ENCODE assay signal across 1 cellular context in genomic region chrX:1685460-1685859, GRCh38.
TF ChIP-seq lines count a peak whose summit lies in the region.

No MANE protein-coding gene starts in this region.

TF ChIP-seq in GM12878, 131 proteins besides CTCF, POLR2A, EP300 and RAD21 (continued from another document):
- TF ChIP-seq ZNF592 (IDR thresholded peaks at IDR 0.05), result no peak
- no peak for TF ChIP-seq USF2 (IDR thresholded peaks at IDR 0.05; ENCODE audit: borderline replicate concordance, low read depth, low read length)
- TF ChIP-seq FOXK2 (IDR thresholded peaks at IDR 0.05), result no peak
- TF ChIP-seq GABPA (IDR thresholded peaks at IDR 0.05; ENCODE audit: low read depth), result no peak
- no peak for TF ChIP-seq RFX5 (IDR thresholded peaks at IDR 0.05; ENCODE audit: low read depth, low read length)
- no peak for TF ChIP-seq IRF5 (IDR thresholded peaks at IDR 0.05; ENCODE audit: borderline replicate concordance)
- no peak for TF ChIP-seq ZBTB11 (CRISPR knock-in tag; IDR thresholded peaks at IDR 0.05)
- no peak for TF ChIP-seq ATF2 (IDR thresholded peaks at IDR 0.05; ENCODE audit: low read length)
- TF ChIP-seq YY1 (IDR thresholded peaks at IDR 0.05; ENCODE audit: low read depth, low read length), result no peak
- no peak for TF ChIP-seq RUNX3 (IDR thresholded peaks at IDR 0.05; ENCODE audit: low read length)
- TF ChIP-seq, protein P1, sequence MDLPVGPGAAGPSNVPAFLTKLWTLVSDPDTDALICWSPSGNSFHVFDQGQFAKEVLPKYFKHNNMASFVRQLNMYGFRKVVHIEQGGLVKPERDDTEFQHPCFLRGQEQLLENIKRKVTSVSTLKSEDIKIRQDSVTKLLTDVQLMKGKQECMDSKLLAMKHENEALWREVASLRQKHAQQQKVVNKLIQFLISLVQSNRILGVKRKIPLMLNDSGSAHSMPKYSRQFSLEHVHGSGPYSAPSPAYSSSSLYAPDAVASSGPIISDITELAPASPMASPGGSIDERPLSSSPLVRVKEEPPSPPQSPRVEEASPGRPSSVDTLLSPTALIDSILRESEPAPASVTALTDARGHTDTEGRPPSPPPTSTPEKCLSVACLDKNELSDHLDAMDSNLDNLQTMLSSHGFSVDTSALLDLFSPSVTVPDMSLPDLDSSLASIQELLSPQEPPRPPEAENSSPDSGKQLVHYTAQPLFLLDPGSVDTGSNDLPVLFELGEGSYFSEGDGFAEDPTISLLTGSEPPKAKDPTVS (IDR thresholded peaks at IDR 0.05; ENCODE audit: low read depth, low read length), result no peak
- no peak for TF ChIP-seq YBX1 (IDR thresholded peaks at IDR 0.05)
- no peak for TF ChIP-seq ATF7 (IDR thresholded peaks at IDR 0.05; ENCODE audit: low read depth)
- TF ChIP-seq CREB1 (IDR thresholded peaks at IDR 0.05; ENCODE audit: low read depth), result no peak
- TF ChIP-seq TCF3 (IDR thresholded peaks at IDR 0.05; ENCODE audit: borderline replicate concordance, insufficient read depth, low read depth, low read length), result no peak
- TF ChIP-seq, protein P2, sequence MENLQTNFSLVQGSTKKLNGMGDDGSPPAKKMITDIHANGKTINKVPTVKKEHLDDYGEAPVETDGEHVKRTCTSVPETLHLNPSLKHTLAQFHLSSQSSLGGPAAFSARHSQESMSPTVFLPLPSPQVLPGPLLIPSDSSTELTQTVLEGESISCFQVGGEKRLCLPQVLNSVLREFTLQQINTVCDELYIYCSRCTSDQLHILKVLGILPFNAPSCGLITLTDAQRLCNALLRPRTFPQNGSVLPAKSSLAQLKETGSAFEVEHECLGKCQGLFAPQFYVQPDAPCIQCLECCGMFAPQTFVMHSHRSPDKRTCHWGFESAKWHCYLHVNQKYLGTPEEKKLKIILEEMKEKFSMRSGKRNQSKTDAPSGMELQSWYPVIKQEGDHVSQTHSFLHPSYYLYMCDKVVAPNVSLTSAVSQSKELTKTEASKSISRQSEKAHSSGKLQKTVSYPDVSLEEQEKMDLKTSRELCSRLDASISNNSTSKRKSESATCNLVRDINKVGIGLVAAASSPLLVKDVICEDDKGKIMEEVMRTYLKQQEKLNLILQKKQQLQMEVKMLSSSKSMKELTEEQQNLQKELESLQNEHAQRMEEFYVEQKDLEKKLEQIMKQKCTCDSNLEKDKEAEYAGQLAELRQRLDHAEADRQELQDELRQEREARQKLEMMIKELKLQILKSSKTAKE (IDR thresholded peaks at IDR 0.05; ENCODE audit: low read depth, poor library complexity, severe bottlenecking), result no peak
